Comparison of ENCODE assay signal across 1 cellular context in the genomic region with DNA sequence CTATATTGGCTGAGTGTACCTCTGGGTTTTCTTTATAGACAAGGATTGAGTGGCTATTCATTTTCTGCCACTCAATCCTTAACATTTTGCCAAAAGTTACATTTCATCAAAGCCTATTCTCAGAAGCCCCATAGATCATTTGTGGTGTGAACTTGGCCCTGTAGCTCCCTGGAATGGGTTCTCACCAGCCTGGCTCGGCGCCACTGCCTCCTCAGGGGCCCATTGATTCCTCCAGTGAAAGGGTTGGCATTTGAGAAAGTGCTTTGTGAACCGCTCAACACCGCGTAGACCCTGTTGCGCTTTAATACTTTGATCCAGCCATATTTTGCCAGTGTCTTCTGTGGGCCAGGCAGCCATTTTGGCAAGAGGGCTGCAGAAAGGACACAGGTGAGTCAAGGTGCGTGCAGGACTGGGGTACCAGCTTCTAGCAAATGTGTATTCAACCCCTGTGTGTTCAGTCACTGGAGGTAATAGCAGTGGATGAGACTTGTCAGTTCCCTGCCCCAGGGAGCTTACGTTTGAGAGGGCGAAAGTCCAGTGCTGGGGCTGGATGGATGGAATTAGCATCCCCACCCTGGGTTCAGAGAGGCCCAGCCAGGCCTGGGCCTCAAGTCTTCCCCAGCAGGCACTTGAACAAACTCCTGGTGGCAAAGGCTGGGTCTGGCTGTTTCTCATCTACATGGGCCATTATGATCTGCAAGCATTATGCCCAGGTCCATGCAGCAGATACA.
TF ChIP-seq lines count a peak whose summit lies in the region.

No MANE protein-coding gene starts in this region.

TF ChIP-seq in HCT116, 20 proteins besides CTCF, POLR2A, EP300 and RAD21 (continued from another document):
- TF ChIP-seq REST (IDR thresholded peaks at IDR 0.05; ENCODE audit: low read depth) (no peak), SIN3A (IDR thresholded peaks at IDR 0.05; ENCODE audit: low read depth) (no peak), ZFX (IDR thresholded peaks at IDR 0.05) (no peak), JUND (IDR thresholded peaks at IDR 0.05) (no peak)
- TF ChIP-seq, protein P1, sequence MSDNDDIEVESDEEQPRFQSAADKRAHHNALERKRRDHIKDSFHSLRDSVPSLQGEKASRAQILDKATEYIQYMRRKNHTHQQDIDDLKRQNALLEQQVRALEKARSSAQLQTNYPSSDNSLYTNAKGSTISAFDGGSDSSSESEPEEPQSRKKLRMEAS (IDR thresholded peaks at IDR 0.05): no peak
TF ChIP-seq in HCT116: peak in this region for 0.
